Comparison of ENCODE assay signal across 2 cellular contexts in genomic region chr17:75645501-75645888, GRCh38.
TF ChIP-seq lines count a peak whose summit lies in the region.

No MANE protein-coding gene starts in this region.

TF ChIP-seq in GM12878, 131 proteins besides CTCF, POLR2A, EP300 and RAD21:
- TF ChIP-seq IKZF1 (conservative IDR thresholded peaks at IDR 0.05) (no peak), E2F8 (IDR thresholded peaks at IDR 0.05; ENCODE audit: low read depth, partially characterized antibody) (no peak), NKRF (conservative IDR thresholded peaks at IDR 0.05) (no peak), USF2 (IDR thresholded peaks at IDR 0.05; ENCODE audit: borderline replicate concordance, low read depth, low read length) (no peak), ATF2 (IDR thresholded peaks at IDR 0.05; ENCODE audit: low read length) (no peak), KAT2A (conservative IDR thresholded peaks at IDR 0.05; ENCODE audit: control insufficient read depth, low read depth, low read length) (no peak), BRCA1 (IDR thresholded peaks at IDR 0.05; ENCODE audit: low read depth, low read length) (no peak), MEF2A (IDR thresholded peaks at IDR 0.05; ENCODE audit: insufficient read depth, low read depth, low read length) (no peak)

TF ChIP-seq in liver, 16 proteins besides CTCF, POLR2A, EP300 and RAD21:
- TF ChIP-seq EGR1 (IDR thresholded peaks at IDR 0.05; ENCODE audit: low read depth in 2 of 2), result no peak
